In genomic region chr5:126354012-126354856, GRCh38 we compare ENCODE assay signal across 8 cellular contexts.
DNase-seq lines count a peak whose midpoint lies in the region; ATAC-seq lines count a peak whose summit lies in the region.

No MANE protein-coding gene starts in this region.

- H3K9me3 ChIP-seq in endocrine pancreas (ENCODE audit: control insufficient read depth, low read length): no peaks in the 10 kb centered on the region
- no peaks in the 10 kb centered on the region for H3K9me3 ChIP-seq in mucosa of rectum (ENCODE audit: control insufficient read depth in 2 of 2, low read length in 2 of 2)

- peak overlapping the region; percentile 59 for H3K4me3 ChIP-seq in endocrine pancreas (ENCODE audit: control insufficient read depth, insufficient read depth, low read length)
- H3K4me3 ChIP-seq in mucosa of rectum (ENCODE audit: low read length in 2 of 2): peak overlapping the region; percentile 53 to 60

- H3K9ac ChIP-seq in endocrine pancreas (ENCODE audit: control insufficient read depth, insufficient read depth, low read length) (no peak overlapping the region), mucosa of rectum (ENCODE audit: low read depth in 1 of 2, low read length in 2 of 2) (peak overlapping the region in 1 of 2 donors; percentile 67)

- no peaks in the 10 kb centered on the region for H3K4me1 ChIP-seq in endocrine pancreas (ENCODE audit: control insufficient read depth, insufficient read depth, low read length)
- peaks cover 2 to 15% of the 10 kb centered on the region in 2 donors for H3K4me1 ChIP-seq in mucosa of rectum (ENCODE audit: control insufficient read depth in 2 of 2, insufficient read depth in 2 of 2, low read length in 2 of 2)

- no peak for DNase-seq in activated CD4-positive, CD25-positive, alpha-beta regulatory T cell (lab: John Stamatoyannopoulos, UW)
- peak; percentile 94 for DNase-seq in HT1080 (ENCODE audit: low read depth)
- peak; percentile 32 for DNase-seq in SK-N-DZ (ENCODE audit: low spot score)

- H3K27me3 ChIP-seq in endocrine pancreas (ENCODE audit: control insufficient read depth, insufficient read depth, low read length) (no peaks in the 10 kb centered on the region), mucosa of rectum (ENCODE audit: control insufficient read depth in 2 of 2, insufficient read depth in 2 of 2, low read length in 2 of 2) (no peaks in the 10 kb centered on the region)

- H3K36me3 ChIP-seq in endocrine pancreas (ENCODE audit: control insufficient read depth, insufficient read depth, low read length) (no peaks in the 10 kb centered on the region), mucosa of rectum (ENCODE audit: control insufficient read depth in 2 of 2, insufficient read depth in 2 of 2, low read length in 2 of 2) (no peaks in the 10 kb centered on the region)

- peak overlapping the region; percentile 26 to 58 for H3K27ac ChIP-seq in mucosa of rectum (ENCODE audit: low read depth in 2 of 2, low read length in 2 of 2)

- ATAC-seq in activated CD4-positive, CD25-positive, alpha-beta regulatory T cell treated with anti-CD3 and anti-CD28 coated beads, Interleukin-2, amount 50 U/mL, for 24 hours: peak; percentile 55 to 70
- ATAC-seq in HG03045 (IDR thresholded peaks at IDR 0.05; ENCODE audit: unreplicated experiment) (no peak), GM21737 (IDR thresholded peaks at IDR 0.05; ENCODE audit: unreplicated experiment) (no peak)

Comparison
In these comparisons a context has a peak if more than half of its experiments do, and no peak if none do; other contexts are left out.
1. ATAC-seq: peak in activated CD4-positive, CD25-positive, alpha-beta regulatory T cell treated with anti-CD3 and anti-CD28 coated beads, Interleukin-2, amount 50 U/mL, for 24 hours (2 of 2); none in HG03045 (single experiment) and GM21737 (single experiment).
2. DNase-seq: peak in HT1080 (single experiment) and SK-N-DZ (single experiment); none in activated CD4-positive, CD25-positive, alpha-beta regulatory T cell (0 of 4).